In the genomic region with DNA sequence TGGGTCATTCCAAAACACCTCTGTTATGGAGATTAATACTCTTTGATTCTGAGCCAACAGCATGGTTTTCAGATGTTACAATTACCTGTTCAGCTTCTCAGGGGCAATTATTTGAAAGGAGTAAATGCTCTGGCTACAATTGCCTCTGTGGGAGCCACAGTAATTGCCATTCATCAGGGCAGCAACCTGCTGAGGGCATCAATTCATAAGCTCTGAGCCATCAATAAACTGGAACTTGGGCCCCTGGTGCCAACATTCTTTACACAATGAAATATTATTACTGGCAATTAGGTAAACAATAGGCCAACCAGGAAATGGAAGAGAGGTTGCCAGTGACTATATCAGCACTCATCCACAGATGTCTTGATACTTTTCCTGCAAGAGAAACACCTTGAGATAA, we compare ENCODE assay signal across 18 cellular contexts.
DNase-seq lines count a peak whose midpoint lies in the region; ATAC-seq and TF ChIP-seq lines count a peak whose summit lies in the region.
"Had no signal": no experiment of that assay in that cellular context is flagged by ENCODE, and none has a peak within 500 bp of the region (broad histone marks: within the 10 kb centered on the region; RNA-seq: fewer than 3 reads in every experiment).

No MANE protein-coding gene starts in this region.

- ATAC-seq in esophagus mucosa (peak; percentile 18), HG03095 (IDR thresholded peaks at IDR 0.05; ENCODE audit: unreplicated experiment) (no peak)
- ATAC-seq: activated CD4-positive, alpha-beta T cell treated with anti-CD3 and anti-CD28 coated beads for 36 hours; GM12878 had no signal

- TF ChIP-seq POLR2A in erythroblast (IDR thresholded peaks at IDR 0.05; ENCODE audit: low read length) = no peak

- peak; percentile 78 for DNase-seq in DMS153 treated with DMSO at 0.1 percent for 48 hours (lab: John Stamatoyannopoulos, UW; ENCODE audit: unreplicated experiment)
- DNase-seq in NCI-H128 (lab: John Stamatoyannopoulos, UW; ENCODE audit: unreplicated experiment) = peak; percentile 85
- peak; percentile 90 for DNase-seq in NCI-H748 (lab: John Stamatoyannopoulos, UW; ENCODE audit: unreplicated experiment)
- DNase-seq in erythroblast (lab: John Stamatoyannopoulos, UW) = no peak
- no peak for DNase-seq in activated CD8-positive, alpha-beta memory T cell treated with anti-CD3 and anti-CD28 coated beads, Interleukin-2, amount 50 U/mL, for 4 hours
- no peak for DNase-seq in NCI-H2171 treated with DMSO at 0.1 percent for 48 hours (lab: John Stamatoyannopoulos, UW)
- DNase-seq: activated CD4-positive, alpha-beta T cell treated with anti-CD3 and anti-CD28 coated beads for 36 hours; activated gamma-delta T cell; adrenal gland; H7; MM.1S; NCI-H226; NK-92 treated with Interleukin-12 subunit alpha and Interleukin-12 subunit beta, amount 100 ng/mL, for 24 hours; stimulated activated CD4-positive, alpha-beta T cell treated with anti-CD3 and anti-CD28 coated beads, Interleukin-15, amount 100 ng/mL, for 24 hours; SW 1271 had no signal

Comparison
In these comparisons a context has a peak if more than half of its experiments do, and no peak if none do; other contexts are left out.
1. DNase-seq: peak in DMS153 treated with DMSO at 0.1 percent for 48 hours (single experiment), NCI-H128 (single experiment) and NCI-H748 (single experiment); none in erythroblast (0 of 2), activated CD8-positive, alpha-beta memory T cell treated with anti-CD3 and anti-CD28 coated beads, Interleukin-2, amount 50 U/mL, for 4 hours (single experiment) and NCI-H2171 treated with DMSO at 0.1 percent for 48 hours (single experiment).